Comparison of ENCODE assay signal across 27 cellular contexts in the genomic region with DNA sequence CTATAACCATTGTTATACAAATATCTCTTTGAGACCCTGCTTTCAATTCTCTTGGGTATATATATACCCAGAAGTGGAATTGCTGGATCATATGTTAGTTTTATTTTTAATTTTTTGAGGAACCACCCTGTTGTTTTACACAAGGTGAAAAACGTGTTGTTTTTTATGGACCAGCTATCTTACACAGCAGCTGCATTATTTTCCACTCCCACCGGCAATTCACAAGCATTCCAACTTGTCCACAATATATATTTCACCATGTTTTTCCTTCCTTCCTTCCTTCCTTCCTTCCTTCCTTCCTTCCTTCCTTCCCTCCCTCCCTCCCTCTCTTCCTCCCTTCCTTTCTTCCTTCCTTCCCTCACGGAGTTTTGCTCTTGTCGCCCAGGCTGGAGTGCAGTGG. TPM values are rescaled to one million over a fixed set of nuclear protein-coding genes. Genes with fewer than 3 reads are reported as not detected.
"Had no signal": no experiment of that assay in that cellular context is flagged by ENCODE, and none has a peak within 500 bp of the region (broad histone marks: within the 10 kb centered on the region; RNA-seq: fewer than 3 reads in every experiment).

No MANE protein-coding gene starts in this region.

- H3K36me3 ChIP-seq: stomach, suprapubic skin, thoracic aorta, thyroid gland, tibial artery, tibial nerve, transverse colon, upper lobe of left lung, upper lobe of right lung, uterus, vagina had no signal

- H3K4me1 ChIP-seq: suprapubic skin, testis, thyroid gland, tibial artery, tibial nerve, transverse colon, upper lobe of left lung, upper lobe of right lung, uterus, vagina had no signal

- H3K27ac ChIP-seq: stomach, suprapubic skin, testis, thoracic aorta, thyroid gland, tibial artery, tibial nerve, transverse colon, upper lobe of left lung, upper lobe of right lung, uterus, vagina had no signal

- DNase-seq: stimulated activated CD4-positive, alpha-beta T cell treated with anti-CD3 and anti-CD28 coated beads, Interleukin-2, amount 100 ng/mL, for 48 hours; stimulated activated CD4-positive, alpha-beta T cell treated with anti-CD3 and anti-CD28 coated beads, Interleukin-4, amount 100 ng/mL, for 1 hour; stimulated activated CD4-positive, alpha-beta T cell treated with anti-CD3 and anti-CD28 coated beads, Interleukin-4, amount 100 ng/mL, for 24 hours; stimulated activated CD4-positive, alpha-beta T cell treated with anti-CD3 and anti-CD28 coated beads, Interleukin-4, amount 100 ng/mL, for 4 hours; stimulated activated CD8-positive, alpha-beta memory T cell treated with anti-CD3 and anti-CD28 coated beads, Interleukin-4, amount 100 ng/mL, for 48 hours; stimulated activated naive B cell treated with anti-CD40 and anti-IgM and Interleukin-4, amounts not matched to agents 10 μg/mL and 1 μg/mL and 100 μg/mL, for 72 hours; stimulated activated naive CD4-positive, alpha-beta T cell; stimulated activated naive CD4-positive, alpha-beta T cell treated with Interleukin-2 at 50 U/mL for 16 hours; stimulated activated naive CD8-positive, alpha-beta T cell treated with anti-CD3 and anti-CD28 coated beads, Interleukin-15, amount 100 ng/mL, for 72 hours; stimulated activated naive CD8-positive, alpha-beta T cell treated with anti-CD3 and anti-CD28 coated beads, Interleukin-15, Interleukin-2, amounts not matched to agents 100 U/mL and 50 U/mL, for 24 hours; stomach; substantia nigra; testis; thyroid gland; tibial artery; transverse colon; trophoblast cell; upper lobe of left lung; upper lobe of right lung; uterus had no signal

- H3K27me3 ChIP-seq: stomach, suprapubic skin, testis, thyroid gland, tibial nerve, transverse colon, upper lobe of left lung, upper lobe of right lung, uterus, vagina had no signal

- H3K9me3 ChIP-seq: suprapubic skin, testis, thoracic aorta, thyroid gland, upper lobe of right lung, uterus, vagina had no signal

- H3K4me3 ChIP-seq: stomach, suprapubic skin, testis, thoracic aorta, thyroid gland, tibial artery, tibial nerve, transverse colon, upper lobe of left lung, upper lobe of right lung, uterus, vagina had no signal

RNA-seq across cellular contexts. Expression of a gene that starts 6.3 kb away (rescaled TPM):
- total RNA-seq: stomach, subcutaneous adipose tissue, temporal lobe, thoracic aorta, thyroid gland, transverse colon, upper lobe of left lung, upper lobe of right lung, ureter, uterus, vagina had no signal
